In the genomic region with DNA sequence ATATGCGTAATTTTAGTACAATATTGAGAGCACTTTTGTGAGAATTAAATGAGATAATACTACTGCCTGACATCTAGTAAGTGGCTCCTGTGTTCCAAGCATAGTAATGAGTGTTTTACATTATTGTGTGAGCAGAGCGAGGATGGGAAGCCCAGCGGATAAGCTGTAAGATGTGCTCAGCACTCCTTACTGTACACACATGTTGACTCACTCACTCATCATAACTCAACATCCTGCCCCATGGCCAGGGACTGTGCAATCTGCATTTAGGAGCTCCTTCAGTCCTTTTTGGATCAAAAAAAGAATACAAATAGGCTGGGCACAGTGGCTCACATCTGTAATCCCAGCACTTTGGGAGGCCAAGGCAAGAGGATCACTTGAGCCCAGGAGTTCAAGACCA, we compare ENCODE assay signal across 20 cellular contexts.
DNase-seq lines count a peak whose midpoint lies in the region; ATAC-seq, FAIRE-seq and TF ChIP-seq lines count a peak whose summit lies in the region.
"Had no signal": no experiment of that assay in that cellular context is flagged by ENCODE, and none has a peak within 500 bp of the region (broad histone marks: within the 10 kb centered on the region; RNA-seq: fewer than 3 reads in every experiment).

No MANE protein-coding gene starts in this region.

- H3K36me3 Mint-ChIP-seq in activated CD4-positive, alpha-beta T cell treated with anti-CD3 and anti-CD28 coated beads for 36 hours (ENCODE audit: low read depth) = no peaks in the 10 kb centered on the region

- no peak for ATAC-seq in GM21390 (IDR thresholded peaks at IDR 0.05; ENCODE audit: unreplicated experiment)
- ATAC-seq in activated CD4-positive, alpha-beta T cell treated with anti-CD3 and anti-CD28 coated beads for 36 hours = no peak
- ATAC-seq: activated CD8-positive, alpha-beta T cell treated with anti-CD3 and anti-CD28 coated beads, Interleukin-2, amount 10 ng/mL, durations not matched to agents 7 days and 5 days had no signal

- no peaks in the 10 kb centered on the region for H3K27me3 ChIP-seq in BLaER1 treated with 17β-estradiol and CSF1 and Interleukin-3, amounts not matched to agents 10 nM and 100 nM
- H3K27me3 ChIP-seq in ascending aorta = no peaks in the 10 kb centered on the region
- H3K27me3 ChIP-seq: SJSA1, suprapubic skin had no signal

- TF ChIP-seq POLR2A in H54 (IDR thresholded peaks at IDR 0.05; ENCODE audit: low read depth, low read length) = no peak

- H3K4me1 Mint-ChIP-seq in activated CD4-positive, alpha-beta T cell treated with anti-CD3 and anti-CD28 coated beads for 36 hours = no peaks in the 10 kb centered on the region

- H3K9ac ChIP-seq in BLaER1 treated with 17β-estradiol and CSF1 and Interleukin-3, amounts not matched to agents 10 nM and 100 nM = no peak overlapping the region; a peak in 1 of 22 replicates

- H3K9me3 Mint-ChIP-seq in activated CD4-positive, alpha-beta T cell treated with anti-CD3 and anti-CD28 coated beads for 36 hours (ENCODE audit: low read depth) = no peaks in the 10 kb centered on the region
- H3K9me3 Mint-ChIP-seq: H9 had no signal

- intact Hi-C loops in ascending aorta (cut with DNase I) = no loop called here
- intact Hi-C loops in activated CD4-positive, alpha-beta T cell treated with anti-CD3 and anti-CD28 coated beads for 36 hours (cut with DNase I, micrococcal nuclease) = no loop called here

- FAIRE-seq in H54 (lab: Jason Lieb, UNC) = peak; percentile 27

- H3K9me3 ChIP-seq in BLaER1 treated with 17β-estradiol and CSF1 and Interleukin-3, amounts not matched to agents 10 nM and 100 nM (replicated peaks in 1 of 11) = peaks cover 0 to 4% (median 0%) of the 10 kb centered on the region in 11 experiments; a peak in 1 of 22 replicates
- no peaks in the 10 kb centered on the region for H3K9me3 ChIP-seq in ascending aorta
- H3K9me3 ChIP-seq: SJSA1, suprapubic skin had no signal

- DNase-seq in H54 (ENCODE audit: insufficient read length, low spot score) (peak; percentile 9), T1000 (lab: John Stamatoyannopoulos, UW) (peak; percentile 91), foreskin fibroblast (peak; percentile 89 to 91), ascending aorta (ENCODE audit: low spot score in 2 of 2) (no peak), HEK293T (ENCODE audit: extremely low spot score) (no peak)
- no peak for DNase-seq in activated CD4-positive, alpha-beta T cell treated with anti-CD3 and anti-CD28 coated beads for 36 hours
- DNase-seq: activated CD8-positive, alpha-beta T cell treated with anti-CD3 and anti-CD28 coated beads, Interleukin-2, amount 10 ng/mL, durations not matched to agents 7 days and 5 days; aorta; DMS79; glutamatergic neuron; H9; Karpas-422; NCI-H2029 treated with DMSO at 0.1 percent for 48 hours; NCI-H748 treated with DMSO at 0.1 percent for 48 hours; posterior cingulate gyrus had no signal

- H3K27ac ChIP-seq in BLaER1 treated with 17β-estradiol and CSF1 and Interleukin-3, amounts not matched to agents 10 nM and 100 nM = 0 out of 22 replicates have a peak overlapping the region, but pooled peaks of 1 of the 11 experiments have one; percentile 12
- no peak overlapping the region for H3K27ac ChIP-seq in ascending aorta
- H3K27ac ChIP-seq: HL-60, SJSA1, suprapubic skin had no signal

- peaks cover 9 to 29% (median 13%) of the 10 kb centered on the region in 10 experiments; a peak in 19 of 20 replicates for H3K4me1 ChIP-seq in BLaER1 treated with 17β-estradiol and CSF1 and Interleukin-3, amounts not matched to agents 10 nM and 100 nM
- no peaks in the 10 kb centered on the region for H3K4me1 ChIP-seq in ascending aorta
- H3K4me1 ChIP-seq: SJSA1 had no signal

- H3K36me3 ChIP-seq in BLaER1 treated with 17β-estradiol and CSF1 and Interleukin-3, amounts not matched to agents 10 nM and 100 nM = no peaks in the 10 kb centered on the region
- H3K36me3 ChIP-seq in ascending aorta = no peaks in the 10 kb centered on the region
- H3K36me3 ChIP-seq: SJSA1, suprapubic skin had no signal

- CTCF ChIA-PET in HEK293T (lab: Yijun Ruan, JAX) = no interaction called here
- CTCF ChIA-PET in activated CD4-positive, alpha-beta T cell treated with anti-CD3 and anti-CD28 coated beads for 36 hours (lab: Charles Lee) = no interaction called here

- H3K27ac Mint-ChIP-seq in activated CD4-positive, alpha-beta T cell treated with anti-CD3 and anti-CD28 coated beads for 36 hours = no peak overlapping the region
- H3K27ac Mint-ChIP-seq: activated CD8-positive, alpha-beta T cell treated with anti-CD3 and anti-CD28 coated beads, Interleukin-2, amount 10 ng/mL, durations not matched to agents 7 days and 5 days; H9 had no signal

- POLR2A ChIA-PET in HEK293T (lab: Yijun Ruan, JAX) = no interaction called here
- POLR2A ChIA-PET in activated CD4-positive, alpha-beta T cell treated with anti-CD3 and anti-CD28 coated beads for 36 hours (lab: Charles Lee) = no interaction called here

- no peaks in the 10 kb centered on the region for H4K20me1 ChIP-seq in BLaER1 treated with 17β-estradiol and CSF1 and Interleukin-3, amounts not matched to agents 10 nM and 100 nM

- peak overlapping the region in 8 of 11 experiments; percentile 10 to 69 (median 34); a peak in 12 of 22 replicates for H3K4me2 ChIP-seq in BLaER1 treated with 17β-estradiol and CSF1 and Interleukin-3, amounts not matched to agents 10 nM and 100 nM

- H3K4me3 ChIP-seq in BLaER1 treated with 17β-estradiol and CSF1 and Interleukin-3, amounts not matched to agents 10 nM and 100 nM = no peak overlapping the region
- no peak overlapping the region for H3K4me3 ChIP-seq in foreskin fibroblast (ENCODE audit: low read depth in 1 of 2, low read length in 2 of 2)
- no peak overlapping the region for H3K4me3 ChIP-seq in ascending aorta
- H3K4me3 ChIP-seq: SJSA1, suprapubic skin had no signal

- no peak overlapping the region for H3K4me3 Mint-ChIP-seq in activated CD4-positive, alpha-beta T cell treated with anti-CD3 and anti-CD28 coated beads for 36 hours
- H3K4me3 Mint-ChIP-seq: activated CD8-positive, alpha-beta T cell treated with anti-CD3 and anti-CD28 coated beads, Interleukin-2, amount 10 ng/mL, durations not matched to agents 7 days and 5 days; H9 had no signal

- H3K27me3 Mint-ChIP-seq in activated CD4-positive, alpha-beta T cell treated with anti-CD3 and anti-CD28 coated beads for 36 hours = no peaks in the 10 kb centered on the region

- TF ChIP-seq CTCF in foreskin fibroblast (IDR thresholded peaks at IDR 0.05; ENCODE audit: low read depth, low read length) (no peak), ascending aorta (IDR thresholded peaks at IDR 0.05) (no peak)

TF ChIP-seq in HEK293T, 16 proteins besides CTCF, POLR2A, EP300 and RAD21:
- TF ChIP-seq FOXM1 (IDR thresholded peaks at IDR 0.05; ENCODE audit: borderline replicate concordance) = no peak
- no peak for TF ChIP-seq ARNT (IDR thresholded peaks at IDR 0.05)
- TF ChIP-seq HDGF (IDR thresholded peaks at IDR 0.05; ENCODE audit: borderline replicate concordance) = no peak
- TF ChIP-seq FOXK2 (IDR thresholded peaks at IDR 0.05) = no peak
- TF ChIP-seq TARDBP (IDR thresholded peaks at IDR 0.05) = no peak
- TF ChIP-seq L3MBTL2 (conservative IDR thresholded peaks at IDR 0.05) = no peak
- TF ChIP-seq SP1 (IDR thresholded peaks at IDR 0.05) = no peak
- TF ChIP-seq SUZ12 (IDR thresholded peaks at IDR 0.05) = no peak
- TF ChIP-seq FOXA1 (IDR thresholded peaks at IDR 0.05) = no peak
- TF ChIP-seq NFRKB (IDR thresholded peaks at IDR 0.05) = no peak
- no peak for TF ChIP-seq CTBP1 (IDR thresholded peaks at IDR 0.05; ENCODE audit: borderline replicate concordance)
- TF ChIP-seq BHLHE40 (IDR thresholded peaks at IDR 0.05; ENCODE audit: borderline replicate concordance) = no peak
- no peak for TF ChIP-seq PKNOX1 (IDR thresholded peaks at IDR 0.05)
- no peak for TF ChIP-seq LEF1 (IDR thresholded peaks at IDR 0.05; ENCODE audit: borderline replicate concordance)
- no peak for TF ChIP-seq ELF4 (IDR thresholded peaks at IDR 0.05)
- no peak for TF ChIP-seq ZNF384 (IDR thresholded peaks at IDR 0.05)

Comparison
In these comparisons a context has a peak if more than half of its experiments do, and no peak if none do; other contexts are left out.
1. DNase-seq: peak in H54 (single experiment), T1000 (single experiment) and foreskin fibroblast (2 of 2); none in ascending aorta (0 of 2), HEK293T (single experiment) and activated CD4-positive, alpha-beta T cell treated with anti-CD3 and anti-CD28 coated beads for 36 hours (single experiment).